In the genomic region with DNA sequence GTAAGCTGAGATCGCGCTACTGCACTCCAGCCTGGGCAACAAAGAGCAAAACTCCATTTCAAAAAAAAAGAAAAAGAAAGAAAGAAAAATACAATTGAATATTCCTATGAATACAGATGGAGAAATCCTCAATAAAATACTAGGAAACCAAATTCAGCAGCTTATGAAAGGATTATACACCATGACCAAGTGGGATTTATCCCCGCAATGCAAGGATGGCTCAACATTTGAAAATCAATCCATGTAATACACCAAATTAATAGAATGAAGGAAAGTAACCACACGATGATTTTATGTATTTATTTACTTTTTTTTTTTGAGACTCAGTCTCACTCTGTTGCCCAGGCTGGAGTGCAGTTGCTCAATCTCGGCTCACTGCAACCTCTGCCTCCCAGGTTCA, we compare ENCODE assay signal across 8 cellular contexts. TPM values are rescaled to one million over a fixed set of nuclear protein-coding genes. Genes with fewer than 3 reads are reported as not detected.
"Had no signal": no experiment of that assay in that cellular context is flagged by ENCODE, and none has a peak within 500 bp of the region (broad histone marks: within the 10 kb centered on the region; RNA-seq: fewer than 3 reads in every experiment).

No MANE protein-coding gene starts in this region.

- DNase-seq: GDM1, GF-D8 had no signal

- H3K4me3 ChIP-seq: GM12878 had no signal

- ATAC-seq: GM12878 had no signal

- FAIRE-seq: G401.6, GM12878, GM12891, GM12892, GM18507, GM19239 had no signal

RNA-seq across cellular contexts. Expression of a gene that starts 19.5 kb away (rescaled TPM):
- polyA plus RNA-seq: GM12878 had no signal
